9 cellular contexts compared by ENCODE assay signal in genomic region chrX:24231169-24231568, GRCh38.
DNase-seq lines count a peak whose midpoint lies in the region; ATAC-seq and TF ChIP-seq lines count a peak whose summit lies in the region.
"Had no signal": no experiment of that assay in that cellular context is flagged by ENCODE, and none has a peak within 500 bp of the region (broad histone marks: within the 10 kb centered on the region; RNA-seq: fewer than 3 reads in every experiment).

No MANE protein-coding gene starts in this region.

- TF ChIP-seq POLR2A in body of pancreas (IDR thresholded peaks at IDR 0.05): no peak

- no peaks in the 10 kb centered on the region for H3K27me3 ChIP-seq in body of pancreas
- H3K27me3 ChIP-seq: thyroid gland had no signal

- intact Hi-C loops in body of pancreas (cut with DNase I): no loop called here

- H3K27ac Mint-ChIP-seq in mesothelial cell of epicardium: peak overlapping the region; percentile 54

- H3K4me1 Mint-ChIP-seq in mesothelial cell of epicardium: peaks cover 18% of the 10 kb centered on the region

- peak overlapping the region in 3 of 4 donors; percentile 25 to 73 (median 43) for H3K27ac ChIP-seq in body of pancreas
- H3K27ac ChIP-seq: thyroid gland had no signal

- no peak overlapping the region for H3K4me3 ChIP-seq in body of pancreas
- H3K4me3 ChIP-seq: thyroid gland had no signal

- DNase-seq in DMS53 (lab: John Stamatoyannopoulos, UW) (peak; percentile 75), body of pancreas (peak; percentile 19 to 38 (median 24)), mesothelial cell of epicardium (ENCODE audit: low spot score in 2 of 2, unreplicated experiment in 2 of 2) (no peak), cerebellar nuclear complex (lab: John Stamatoyannopoulos, UW) (no peak)
- DNase-seq: thyroid gland had no signal

- H3K9me3 Mint-ChIP-seq in mesothelial cell of epicardium: peaks cover 17% of the 10 kb centered on the region

- H3K4me1 ChIP-seq in body of pancreas: peaks cover 14% of the 10 kb centered on the region
- H3K4me1 ChIP-seq: thyroid gland had no signal

- TF ChIP-seq CTCF in body of pancreas (IDR thresholded peaks at IDR 0.05) (no peak), mesothelial cell of epicardium (IDR thresholded peaks at IDR 0.05; ENCODE audit: unreplicated experiment) (no peak)

- peaks cover 10% of the 10 kb centered on the region for H3K36me3 Mint-ChIP-seq in mesothelial cell of epicardium

- H3K4me3 Mint-ChIP-seq in mesothelial cell of epicardium: no peak overlapping the region

- no peaks in the 10 kb centered on the region for H3K9me3 ChIP-seq in body of pancreas
- H3K9me3 ChIP-seq: thyroid gland had no signal

- WGBS in body of pancreas, 2 donors: 20 to 23% methylated on average over 3 of the region's 3 CpGs

- no peaks in the 10 kb centered on the region for H3K27me3 Mint-ChIP-seq in mesothelial cell of epicardium (ENCODE audit: low read depth)

- peak; percentile 71 for ATAC-seq in HG02870 (IDR thresholded peaks at IDR 0.05; ENCODE audit: unreplicated experiment)
- ATAC-seq in body of pancreas: peak; percentile 73
- ATAC-seq in HG03520 (IDR thresholded peaks at IDR 0.05; ENCODE audit: unreplicated experiment): no peak
- no peak for ATAC-seq in GM19397 (IDR thresholded peaks at IDR 0.05; ENCODE audit: unreplicated experiment)
- ATAC-seq in GM21723 (IDR thresholded peaks at IDR 0.05; ENCODE audit: unreplicated experiment): no peak

- H3K36me3 ChIP-seq in body of pancreas (replicated peaks in 1 of 2; ENCODE audit: insufficient read depth in 1 of 2, low read depth in 2 of 2): no peaks in the 10 kb centered on the region
- H3K36me3 ChIP-seq: thyroid gland had no signal

Comparison
In these comparisons a context has a peak if more than half of its experiments do, and no peak if none do; other contexts are left out.
1. DNase-seq: peak in DMS53 (single experiment) and body of pancreas (4 of 4); none in mesothelial cell of epicardium (0 of 2) and cerebellar nuclear complex (0 of 2).
2. ATAC-seq: peak in HG02870 (single experiment) and body of pancreas (single experiment); none in HG03520 (single experiment), GM19397 (single experiment) and GM21723 (single experiment).